Comparison of ENCODE assay signal across 17 cellular contexts in the genomic region with DNA sequence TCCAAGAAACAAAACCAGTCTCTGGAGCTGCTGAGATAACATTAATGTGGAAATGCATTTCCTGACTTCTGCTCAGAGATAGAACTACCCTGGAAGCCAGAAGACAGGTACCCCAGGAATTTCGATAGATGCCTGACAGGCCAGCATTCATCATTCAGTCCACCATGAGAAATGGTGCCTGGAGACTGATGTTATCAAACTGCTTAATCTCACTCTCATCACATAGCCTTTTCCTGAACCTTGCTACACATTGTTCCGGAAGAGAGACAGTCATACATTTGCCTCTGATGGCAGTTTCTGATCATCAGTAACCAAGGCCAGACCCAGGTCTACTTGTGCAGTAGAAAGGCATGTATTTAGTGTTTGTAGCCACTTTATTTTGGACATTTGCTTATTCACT.
A peak's percentile ranks its signal among the peaks of the same experiment; 100 is the strongest.
DNase-seq lines count a peak whose midpoint lies in the region; ATAC-seq, FAIRE-seq and TF ChIP-seq lines count a peak whose summit lies in the region.
"Had no signal": no experiment of that assay in that cellular context is flagged by ENCODE, and none has a peak within 500 bp of the region (broad histone marks: within the 10 kb centered on the region; RNA-seq: fewer than 3 reads in every experiment).

No MANE protein-coding gene starts in this region.

- H3K18ac ChIP-seq in mesendoderm (ENCODE audit: low read length) = peak overlapping the region; percentile 12

- H3K9ac ChIP-seq in mesendoderm (ENCODE audit: low read length) = no peak overlapping the region
- H3K9ac ChIP-seq: BLaER1 treated with 17β-estradiol and CSF1 and Interleukin-3, amounts not matched to agents 10 nM and 100 nM had no signal

- H3K4me3 ChIP-seq in bronchial epithelial cell (ENCODE audit: low read depth, low read length) (no peak overlapping the region), mesendoderm (ENCODE audit: low read length) (no peak overlapping the region)
- H3K4me3 ChIP-seq: BLaER1 treated with 17β-estradiol and CSF1 and Interleukin-3, amounts not matched to agents 10 nM and 100 nM had no signal

- no peaks in the 10 kb centered on the region for H3K4me1 Mint-ChIP-seq in stimulated activated naive CD8-positive, alpha-beta T cell treated with anti-CD3 and anti-CD28 coated beads, Interleukin-15, amount 100 ng/mL, for 72 hours
- H3K4me1 Mint-ChIP-seq: B cell had no signal

- intact Hi-C loops in Right ventricle myocardium superior (cut with DNase I) = no loop called here

- H2BK120ac ChIP-seq in mesendoderm (ENCODE audit: low read depth, low read length) = no peak overlapping the region

- H3K36me3 ChIP-seq in bronchial epithelial cell (ENCODE audit: control insufficient read depth, insufficient read depth, low read length) (no peaks in the 10 kb centered on the region), mesendoderm (ENCODE audit: control insufficient read depth, insufficient read depth, low read length) (no peaks in the 10 kb centered on the region)
- H3K36me3 ChIP-seq: BLaER1 treated with 17β-estradiol and CSF1 and Interleukin-3, amounts not matched to agents 10 nM and 100 nM had no signal

- H3K56ac ChIP-seq in mesendoderm (ENCODE audit: low read length) = no peak overlapping the region

- H4K5ac ChIP-seq in mesendoderm (ENCODE audit: low read length) = no peak overlapping the region

- H3K27me3 Mint-ChIP-seq in stimulated activated naive CD8-positive, alpha-beta T cell treated with anti-CD3 and anti-CD28 coated beads, Interleukin-15, amount 100 ng/mL, for 72 hours = no peaks in the 10 kb centered on the region
- H3K27me3 Mint-ChIP-seq: B cell had no signal

- no peak for TF ChIP-seq CTCF in bronchial epithelial cell (IDR thresholded peaks at IDR 0.05; ENCODE audit: insufficient read depth, low read length, severe bottlenecking)

- H4K8ac ChIP-seq in mesendoderm (ENCODE audit: low read depth, low read length) = no peak overlapping the region

- H3K4me2 ChIP-seq in mesendoderm (ENCODE audit: low read length) = no peak overlapping the region
- H3K4me2 ChIP-seq: BLaER1 treated with 17β-estradiol and CSF1 and Interleukin-3, amounts not matched to agents 10 nM and 100 nM had no signal

- no peak overlapping the region for H3K4me3 Mint-ChIP-seq in stimulated activated naive CD8-positive, alpha-beta T cell treated with anti-CD3 and anti-CD28 coated beads, Interleukin-15, amount 100 ng/mL, for 72 hours
- H3K4me3 Mint-ChIP-seq: B cell; CD8-positive, alpha-beta T cell; H9 had no signal

- no peaks in the 10 kb centered on the region for H3K79me1 ChIP-seq in mesendoderm (ENCODE audit: low read length)

- H3K27me3 ChIP-seq in bronchial epithelial cell (ENCODE audit: control insufficient read depth, insufficient read depth, low read length) (no peaks in the 10 kb centered on the region), mesendoderm (ENCODE audit: insufficient read depth, low read length, poor library complexity) (no peaks in the 10 kb centered on the region)
- H3K27me3 ChIP-seq: BLaER1 treated with 17β-estradiol and CSF1 and Interleukin-3, amounts not matched to agents 10 nM and 100 nM had no signal

- no peak overlapping the region for H3K23ac ChIP-seq in mesendoderm (ENCODE audit: low read length)

- H3K4ac ChIP-seq in mesendoderm (ENCODE audit: low read depth, low read length) = peak overlapping the region; percentile 79

- no peaks in the 10 kb centered on the region for H3K79me2 ChIP-seq in mesendoderm (ENCODE audit: control insufficient read depth, insufficient read depth, low read length)

- FAIRE-seq in bronchial epithelial cell (lab: Jason Lieb, UNC) = peak; percentile 91
- FAIRE-seq: GM12892, GM18507, H1 had no signal

- no peak overlapping the region for H3K27ac ChIP-seq in mesendoderm (ENCODE audit: low read depth, low read length)
- H3K27ac ChIP-seq: BLaER1 treated with 17β-estradiol and CSF1 and Interleukin-3, amounts not matched to agents 10 nM and 100 nM had no signal

- H3K9me3 Mint-ChIP-seq in stimulated activated naive CD8-positive, alpha-beta T cell treated with anti-CD3 and anti-CD28 coated beads, Interleukin-15, amount 100 ng/mL, for 72 hours = peaks cover 4 to 17% of the 10 kb centered on the region in 2 donors
- H3K9me3 Mint-ChIP-seq: H9 had no signal

- H3K4me1 ChIP-seq in mesendoderm (ENCODE audit: control insufficient read depth, low read depth, low read length) = no peaks in the 10 kb centered on the region
- H3K4me1 ChIP-seq: BLaER1 treated with 17β-estradiol and CSF1 and Interleukin-3, amounts not matched to agents 10 nM and 100 nM had no signal

- no CpG with 5 or more reads among the region's 2 CpGs for WGBS in mesendoderm (ENCODE audit: extremely low coverage, insufficient coverage, low lambda C conversion rate)

- no peak overlapping the region for H3K27ac Mint-ChIP-seq in stimulated activated naive CD8-positive, alpha-beta T cell treated with anti-CD3 and anti-CD28 coated beads, Interleukin-15, amount 100 ng/mL, for 72 hours
- H3K27ac Mint-ChIP-seq: B cell; CD8-positive, alpha-beta T cell; H9 had no signal

- no peak overlapping the region for H2AK5ac ChIP-seq in mesendoderm (ENCODE audit: low read length)

- no peak overlapping the region for H2BK15ac ChIP-seq in mesendoderm (replicated peaks; ENCODE audit: low read depth)

- ATAC-seq in stimulated activated naive CD8-positive, alpha-beta T cell treated with anti-CD3 and anti-CD28 coated beads, Interleukin-15, amount 100 ng/mL, for 72 hours = no peak
- ATAC-seq in HG03196 (IDR thresholded peaks at IDR 0.05; ENCODE audit: unreplicated experiment) (no peak), Right ventricle myocardium superior (ENCODE audit: poor library complexity) (no peak)
- ATAC-seq: CD8-positive, alpha-beta T cell had no signal

- H2BK5ac ChIP-seq in mesendoderm (ENCODE audit: low read length) = no peak overlapping the region

- DNase-seq in NCI-H526 (lab: John Stamatoyannopoulos, UW) (peak; percentile 73 to 81), bronchial epithelial cell (ENCODE audit: low read depth) (no peak), mesendoderm (no peak), cerebellar nuclear complex (lab: John Stamatoyannopoulos, UW) (no peak), Right ventricle myocardium superior (no peak)
- no peak for DNase-seq in stimulated activated naive CD8-positive, alpha-beta T cell treated with anti-CD3 and anti-CD28 coated beads, Interleukin-15, amount 100 ng/mL, for 72 hours
- DNase-seq: Calu3; CD8-positive, alpha-beta T cell; DMS 273 treated with DMSO at 0.1 percent for 48 hours; GDM1; H9 had no signal

Comparison
In these comparisons a context has a peak if more than half of its experiments do, and no peak if none do; other contexts are left out.
1. DNase-seq: peak in NCI-H526 (2 of 2); none in bronchial epithelial cell (single experiment), mesendoderm (single experiment), stimulated activated naive CD8-positive, alpha-beta T cell treated with anti-CD3 and anti-CD28 coated beads, Interleukin-15, amount 100 ng/mL, for 72 hours (0 of 2), cerebellar nuclear complex (0 of 2) and Right ventricle myocardium superior (single experiment).